In genomic region chr6:169589293-169589692, GRCh38 we compare ENCODE assay signal across 8 cellular contexts.
A peak's percentile ranks its signal among the peaks of the same experiment; 100 is the strongest.
DNase-seq lines count a peak whose midpoint lies in the region; ATAC-seq, FAIRE-seq and TF ChIP-seq lines count a peak whose summit lies in the region.

No MANE protein-coding gene starts in this region.

- H3K9me2 ChIP-seq in GM23338 (ENCODE audit: insufficient read depth), result peaks cover 11% of the 10 kb centered on the region; the same call in 1 of the 2 replicates

- H3K4me2 ChIP-seq in GM12878 (ENCODE audit: control insufficient read depth, insufficient read depth), result peak overlapping the region; percentile 38; the same call in 1 of the 2 replicates
- no peak overlapping the region for H3K4me2 ChIP-seq in GM23338

- TF ChIP-seq CTCF in GM12864 (IDR thresholded peaks at IDR 0.05; ENCODE audit: low read depth, low read length, missing control alignments) (no peak), GM12878 (IDR thresholded peaks at IDR 0.05 in 2 of 3, conservative IDR thresholded peaks at IDR 0.05 in 1 of 3; ENCODE audit: control insufficient read depth in 2 of 3, extremely low read depth in 1 of 3, insufficient read depth in 1 of 3, low read depth in 3 of 3, low read length in 3 of 3) (no peak), GM23338 (conservative IDR thresholded peaks at IDR 0.05; ENCODE audit: low read depth in 2 of 2) (no peak)

- H3K9me3 Mint-ChIP-seq in GM23338, result no peaks in the 10 kb centered on the region

- FAIRE-seq in GM12878 (lab: Jason Lieb, UNC), result no peak

- POLR2A ChIA-PET in GM12878 (lab: Charles Lee), result no interaction called here

- H3K27ac Mint-ChIP-seq in GM23338, result no peak overlapping the region

- RAD21 ChIA-PET in GM12878 (lab: Charles Lee; ENCODE audit: unreplicated experiment), result no interaction called here

- H3K36me3 Mint-ChIP-seq in GM23338 (ENCODE audit: low read depth), result peaks cover 17% of the 10 kb centered on the region; the same call in 2 of the 3 replicates

- BruUV-seq in GM12878 (replicated peaks; lab: Mats Ljungman, UMichigan), result no TSS peak

- H3K27me3 ChIP-seq in GM12878 (replicated peaks in 1 of 2; ENCODE audit: control insufficient read depth in 2 of 2, insufficient read depth in 2 of 2, low read length in 1 of 2) (no peaks in the 10 kb centered on the region), GM23338 (ENCODE audit: insufficient read depth) (no peaks in the 10 kb centered on the region)

- peak; percentile 31 for DNase-seq in GM12864 (ENCODE audit: low read depth)
- peak; percentile 16 for DNase-seq in Jurkat, Clone E6-1 (ENCODE audit: low read depth, low spot score)
- DNase-seq in GM12878 (ENCODE audit: low read depth, low spot score), result no peak
- DNase-seq in Right ventricle myocardium inferior (ENCODE audit: missing footprints), result no peak
- DNase-seq in NCI-H446 treated with DMSO at 0.1 percent for 48 hours (lab: John Stamatoyannopoulos, UW), result no peak
- DNase-seq in GM23338 (ENCODE audit: low spot score), result no peak

- SMC1A ChIA-PET in GM12878 (lab: Charles Lee; ENCODE audit: uncharacterized antibody, unreplicated experiment), result no interaction called here

- H2AFZ ChIP-seq in GM12878 (ENCODE audit: control insufficient read depth, low read depth, low read length) (no peak overlapping the region), GM23338 (no peak overlapping the region)

- H3F3A ChIP-seq in GM23338 (replicated peaks; ENCODE audit: low read depth), result no peaks in the 10 kb centered on the region

- H3K27ac ChIP-seq in GM12878 (ENCODE audit: control insufficient read depth, insufficient read depth) (peak overlapping the region; percentile 37), skin epidermis (peak overlapping the region in 12 of 21 experiments; percentile 1 to 67 (median 22)), GM23338 (ENCODE audit: low read depth) (no peak overlapping the region)

- H3K9me3 ChIP-seq in GM12878 (replicated peaks; ENCODE audit: control insufficient read depth, insufficient read depth, low read length), result no peaks in the 10 kb centered on the region

- 21% methylated on average over 3 of the region's 3 CpGs for WGBS in GM12878 (ENCODE audit: insufficient coverage, insufficient replicate concordance, low lambda C conversion rate, missing lambda C conversion rate)

- H3K36me3 ChIP-seq in GM12878 (ENCODE audit: control insufficient read depth in 2 of 2, insufficient read depth in 2 of 2, low read length in 1 of 2), result no peaks in the 10 kb centered on the region
- H3K36me3 ChIP-seq in GM23338 (ENCODE audit: insufficient read depth), result no peaks in the 10 kb centered on the region

- no peak overlapping the region for H3K9ac ChIP-seq in GM12878 (ENCODE audit: control insufficient read depth, insufficient read depth, low read length)

- no peak for TF ChIP-seq RAD21 in GM12878 (IDR thresholded peaks at IDR 0.05; ENCODE audit: insufficient read depth, low read depth, low read length)

- H3K27me3 Mint-ChIP-seq in GM23338 (ENCODE audit: insufficient read depth, low read depth, poor library complexity), result peaks cover 2% of the 10 kb centered on the region

- CTCF ChIA-PET in GM12878 (lab: Yijun Ruan, JAX), result no interaction called here

- peak; percentile 92 for ATAC-seq in GM21447 (IDR thresholded peaks at IDR 0.05; ENCODE audit: unreplicated experiment)
- ATAC-seq in GM12878, result peak; percentile 59
- ATAC-seq in Right ventricle myocardium inferior, result no peak
- ATAC-seq in GM23338, result no peak

- H3K4me1 ChIP-seq in GM12878 (ENCODE audit: control insufficient read depth, insufficient read depth, low read length) (peaks cover 17% of the 10 kb centered on the region), GM23338 (ENCODE audit: insufficient read depth) (no peaks in the 10 kb centered on the region)

- no peak for TF ChIP-seq POLR2A in GM12878 (IDR thresholded peaks at IDR 0.05; ENCODE audit: low read depth, low read length)

- intact Hi-C loops in GM12878 (cut with micrococcal nuclease; ENCODE audit: unreplicated experiment) (no loop called here), Right ventricle myocardium inferior (cut with DNase I) (no loop called here)

- H3K4me3 Mint-ChIP-seq in GM23338, result no peak overlapping the region

- TF ChIP-seq EP300 in GM12878 (IDR thresholded peaks at IDR 0.05; ENCODE audit: borderline replicate concordance in 1 of 2, control insufficient read depth in 1 of 2, low read depth in 2 of 2, low read length in 2 of 2), result no peak

- H3K4me3 ChIP-seq in GM12864 (ENCODE audit: low read depth, low read length) (no peak overlapping the region), GM12878 (no peak overlapping the region), skin epidermis (no peak overlapping the region), GM23338 (no peak overlapping the region)
- no peak overlapping the region for H3K4me3 ChIP-seq in Jurkat, Clone E6-1 (ENCODE audit: low read length)

- H4K20me1 ChIP-seq in GM12878 (ENCODE audit: control insufficient read depth, insufficient read depth) (no peaks in the 10 kb centered on the region), GM23338 (replicated peaks; ENCODE audit: insufficient read depth) (no peaks in the 10 kb centered on the region; the same call in 1 of the 2 replicates)

- H3K4me1 Mint-ChIP-seq in GM23338, result no peaks in the 10 kb centered on the region

- H3K79me2 ChIP-seq in GM12878 (ENCODE audit: control insufficient read depth, insufficient read depth, low read length) (no peaks in the 10 kb centered on the region), GM23338 (replicated peaks; ENCODE audit: insufficient read depth) (no peaks in the 10 kb centered on the region)

- in situ Hi-C loops in GM12878 (cut with MboI), result no loop called here

TF ChIP-seq in GM12878, 131 proteins besides CTCF, POLR2A, EP300 and RAD21 (continues in another document):
- TF ChIP-seq NFIC (IDR thresholded peaks at IDR 0.05; ENCODE audit: low read depth, low read length) (peak; percentile 25; the same call in 1 of the 2 replicates), FOXM1 (IDR thresholded peaks at IDR 0.05; ENCODE audit: low read depth, low read length) (0 out of 2 replicates have a peak, but pooled peaks have one; percentile 45), ATF7 (IDR thresholded peaks at IDR 0.05; ENCODE audit: low read depth) (peak; percentile 54), POU2F2 (IDR thresholded peaks at IDR 0.05; ENCODE audit: borderline replicate concordance, low read depth, low read length) (peak; percentile 99), CBFB (IDR thresholded peaks at IDR 0.05; ENCODE audit: low read depth) (peak; percentile 71; the same call in 1 of the 2 replicates), NKRF (conservative IDR thresholded peaks at IDR 0.05) (no peak)

TF ChIP-seq in GM23338, 12 proteins besides CTCF, POLR2A, EP300 and RAD21 (continues in another document):
- TF ChIP-seq ZNF462 (CRISPR knock-in tag; IDR thresholded peaks at IDR 0.05) (no peak), EZH2phosphoT487 (IDR thresholded peaks at IDR 0.05; ENCODE audit: unreplicated experiment) (no peak)

Comparison
In these comparisons a context has a peak if more than half of its experiments do, and no peak if none do; other contexts are left out.
1. DNase-seq: peak in GM12864 (single experiment) and Jurkat, Clone E6-1 (single experiment); none in GM12878 (single experiment), Right ventricle myocardium inferior (single experiment), NCI-H446 treated with DMSO at 0.1 percent for 48 hours (single experiment) and GM23338 (single experiment).
2. ATAC-seq: peak in GM21447 (single experiment) and GM12878 (single experiment); none in Right ventricle myocardium inferior (single experiment) and GM23338 (single experiment).